In the genomic region with DNA sequence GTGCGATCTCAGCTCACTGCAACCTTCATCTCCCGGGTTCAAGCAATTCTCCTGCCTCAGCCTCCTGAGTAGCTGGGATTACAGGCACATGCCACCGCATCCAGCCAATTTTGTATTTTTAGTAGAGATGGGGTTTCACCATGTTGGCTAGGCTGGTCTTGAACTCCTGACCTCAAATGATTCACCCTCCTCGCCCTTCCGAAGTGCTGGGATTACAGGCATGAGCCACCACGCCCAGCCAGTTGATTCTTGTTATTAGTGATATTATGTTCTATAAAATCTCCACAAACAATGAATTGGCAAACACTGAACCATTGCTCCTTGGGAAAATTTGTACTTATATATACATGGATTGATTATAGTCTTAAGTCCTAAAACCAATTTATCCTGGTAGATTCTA, we compare ENCODE assay signal across 6 cellular contexts. TPM values are rescaled to one million over a fixed set of nuclear protein-coding genes. Genes with fewer than 3 reads are reported as not detected.
DNase-seq lines count a peak whose midpoint lies in the region; ATAC-seq and TF ChIP-seq lines count a peak whose summit lies in the region.
"Not testable (repeated sequence)": the region's sequence is repeated elsewhere in the genome, so short reads cannot be mapped to it uniquely, and the experiment has no call there.

No MANE protein-coding gene starts in this region.

- DNase-seq in HCT116 (ENCODE audit: low read depth, low spot score); neural crest cell (ENCODE audit: low read depth, low spot score): not testable (repeated sequence)
- peak; percentile 72 for DNase-seq in PC-3
- DNase-seq in epithelial cell of esophagus (ENCODE audit: low read depth), result peak; percentile 42
- DNase-seq in fibroblast of peridontal ligament (ENCODE audit: extremely low read depth), result peak; percentile 10

- RAD21 ChIA-PET in HCT116 (lab: Charles Lee; ENCODE audit: low non-redundant PET in 1 of 2, low total read pairs in 2 of 2, uncharacterized antibody in 2 of 2, unreplicated experiment in 2 of 2), result not testable (repeated sequence)

- intact Hi-C loops in HCT116 (cut with micrococcal nuclease), result not testable (repeated sequence)
- intact Hi-C loops in PC-3 (cut with micrococcal nuclease), result loop anchor here (5.0 kb wide), 1 partner anchor 35 kb away; the partner anchor contains the start of gene KLHDC1

- not testable (repeated sequence) for TF ChIP-seq RAD21 in HCT116 (IDR thresholded peaks at IDR 0.05; ENCODE audit: low read depth)

- BruUV-seq in HCT116 (replicated peaks; lab: Mats Ljungman, UMichigan); PC-3 (replicated peaks; lab: Mats Ljungman, UMichigan): not testable (repeated sequence)

- not testable (repeated sequence) for H3K36me3 Mint-ChIP-seq in activated naive CD4-positive, alpha-beta T cell treated with anti-CD3 and anti-CD28 coated beads, Interleukin-2, amount 50 U/mL, for 24 hours; neural crest cell (ENCODE audit: low read depth)

- H4K20me1 ChIP-seq in HCT116 (ENCODE audit: insufficient read depth); PC-3 (ENCODE audit: low read length): not testable (repeated sequence)

- not testable (repeated sequence) for TF ChIP-seq POLR2A in HCT116 (IDR thresholded peaks at IDR 0.05; ENCODE audit: borderline replicate concordance, extremely low read depth, insufficient read depth, insufficient read length)

- not testable (repeated sequence) for TF ChIP-seq CTCF in HCT116 (IDR thresholded peaks at IDR 0.05 in 2 of 3, conservative IDR thresholded peaks at IDR 0.05 in 1 of 3; ENCODE audit: borderline replicate concordance in 1 of 3, insufficient read depth in 1 of 3, low read depth in 2 of 3, low read length in 2 of 3); PC-3 (conservative IDR thresholded peaks at IDR 0.05; ENCODE audit: low read depth, low read length); epithelial cell of esophagus (IDR thresholded peaks at IDR 0.05; ENCODE audit: insufficient read depth, low read depth, low read length, missing control alignments); neural crest cell (conservative IDR thresholded peaks at IDR 0.05)

- H3K4me3 Mint-ChIP-seq in activated naive CD4-positive, alpha-beta T cell treated with anti-CD3 and anti-CD28 coated beads, Interleukin-2, amount 50 U/mL, for 24 hours; neural crest cell: not testable (repeated sequence)

- H3K27me3 Mint-ChIP-seq in activated naive CD4-positive, alpha-beta T cell treated with anti-CD3 and anti-CD28 coated beads, Interleukin-2, amount 50 U/mL, for 24 hours; neural crest cell (ENCODE audit: low read depth): not testable (repeated sequence)

- H2AFZ ChIP-seq in HCT116 (ENCODE audit: low read depth, low read length, poor library complexity, severe bottlenecking); PC-3 (ENCODE audit: low read length): not testable (repeated sequence)

- H3K9me3 Mint-ChIP-seq in activated naive CD4-positive, alpha-beta T cell treated with anti-CD3 and anti-CD28 coated beads, Interleukin-2, amount 50 U/mL, for 24 hours; neural crest cell: not testable (repeated sequence)

- H3K9ac ChIP-seq in HCT116 (ENCODE audit: low read length), result not testable (repeated sequence)
- peak overlapping the region; percentile 20; the same call in 1 of the 2 replicates for H3K9ac ChIP-seq in PC-3 (ENCODE audit: low read length)

- H3K4me2 ChIP-seq in HCT116 (ENCODE audit: low read length) (peak overlapping the region; percentile 36), PC-3 (ENCODE audit: low read length) (peak overlapping the region; percentile 7)

- H3K4me1 ChIP-seq in HCT116 (ENCODE audit: control insufficient read depth in 1 of 2, insufficient read depth in 2 of 2, low read length in 2 of 2), result peaks cover 5 to 23% of the 10 kb centered on the region in 2 experiments; a peak in 3 of 4 replicates
- H3K4me1 ChIP-seq in PC-3 (ENCODE audit: insufficient read depth, low read length), result peaks cover 43% of the 10 kb centered on the region

- ATAC-seq in HCT116 (peak; percentile 57; the same call in 1 of the 2 replicates), PC-3 (peak; percentile 10)

- H3K4me3 ChIP-seq in HCT116 (replicated peaks in 1 of 2; ENCODE audit: low read depth in 1 of 2, low read length in 2 of 2); PC-3 (ENCODE audit: low read length); epithelial cell of esophagus (ENCODE audit: low read length): not testable (repeated sequence)

- peak overlapping the region; percentile 46 for H3K27ac Mint-ChIP-seq in activated naive CD4-positive, alpha-beta T cell treated with anti-CD3 and anti-CD28 coated beads, Interleukin-2, amount 50 U/mL, for 24 hours
- H3K27ac Mint-ChIP-seq in neural crest cell (ENCODE audit: unreplicated experiment), result peak overlapping the region; percentile 75

- POLR2A ChIA-PET in HCT116 (lab: Charles Lee), result not testable (repeated sequence)
- POLR2A ChIA-PET in PC-3 (lab: Charles Lee; ENCODE audit: unreplicated experiment), result interaction anchor here (0.7 kb wide), 1 partner anchor 452 kb away, joined by 3 read pairs; no protein-coding TSS in a partner anchor

- not testable (repeated sequence) for H3K9me2 ChIP-seq in HCT116 (ENCODE audit: insufficient read depth); PC-3 (replicated peaks; ENCODE audit: low read length)

- not testable (repeated sequence) for H3K4me1 Mint-ChIP-seq in activated naive CD4-positive, alpha-beta T cell treated with anti-CD3 and anti-CD28 coated beads, Interleukin-2, amount 50 U/mL, for 24 hours; neural crest cell

- H3K27ac ChIP-seq in HCT116 (ENCODE audit: low read depth, low read length), result not testable (repeated sequence)
- peak overlapping the region; percentile 94 for H3K27ac ChIP-seq in PC-3 (ENCODE audit: low read length)

- H3F3A ChIP-seq in PC-3 (ENCODE audit: low read length, unreplicated experiment), result not testable (repeated sequence)

- not testable (repeated sequence) for H3K36me3 ChIP-seq in HCT116 (ENCODE audit: control insufficient read depth in 1 of 2, insufficient read depth in 2 of 2, low read length in 2 of 2)
- peaks cover 28% of the 10 kb centered on the region for H3K36me3 ChIP-seq in PC-3 (ENCODE audit: low read depth, low read length)

- H3K9me3 ChIP-seq in HCT116 (ENCODE audit: control insufficient read depth in 1 of 2, insufficient read depth in 1 of 2, low read depth in 1 of 2, low read length in 2 of 2); PC-3 (ENCODE audit: low read length): not testable (repeated sequence)

- not testable (repeated sequence) for H3K79me2 ChIP-seq in HCT116 (ENCODE audit: insufficient read depth, low read length); PC-3 (ENCODE audit: low read length)

- CTCF ChIA-PET in HCT116 (lab: Charles Lee); PC-3 (lab: Charles Lee): not testable (repeated sequence)

- not testable (repeated sequence) for H3K27me3 ChIP-seq in HCT116 (ENCODE audit: insufficient read depth, low read length); PC-3 (ENCODE audit: low read length)

RNA-seq across cellular contexts. Expression of gene DNAAF2, which starts 22.5 kb away (rescaled TPM):
- 13.7 TPM for total RNA-seq in HCT116 (2021; ENCODE audit: unreplicated experiment)
- 6.0 and 6.9 TPM in 2 replicates for polyA plus RNA-seq in HCT116 (2012)
- total RNA-seq in PC-3 (2014; rRNA removed), result 23.2 and 31.3 TPM in 2 replicates
- total RNA-seq in neural crest cell, result 18.9 and 20.4 TPM in 2 replicates

RNA-seq across cellular contexts. Expression of gene POLE2, which starts 30.5 kb away (rescaled TPM):
- 24.5 TPM for total RNA-seq in HCT116 (2021; ENCODE audit: unreplicated experiment)
- 10.5 and 15.4 TPM in 2 replicates for polyA plus RNA-seq in HCT116 (2012)
- 26.6 and 38.6 TPM in 2 replicates for total RNA-seq in PC-3 (2014; rRNA removed)
- total RNA-seq in neural crest cell, result 26.8 and 31.5 TPM in 2 replicates

RNA-seq across cellular contexts. Expression of gene KLHDC1, which starts 35.4 kb away (rescaled TPM):
- total RNA-seq in HCT116 (2021; ENCODE audit: unreplicated experiment) (0.98 TPM), PC-3 (2014; rRNA removed) (0.07 and 0.58 TPM in 2 replicates), neural crest cell (2.0 and 2.1 TPM in 2 replicates)
- 0.26 and 0.32 TPM in 2 replicates for polyA plus RNA-seq in HCT116 (2012)

RNA-seq across cellular contexts. Expression of gene MGAT2, which starts 36.9 kb away (rescaled TPM):
- total RNA-seq in HCT116 (2021; ENCODE audit: unreplicated experiment) (22.9 TPM), PC-3 (2014; rRNA removed) (39.5 and 51.4 TPM in 2 replicates), neural crest cell (31.8 and 32.3 TPM in 2 replicates)
- 8.5 and 12.1 TPM in 2 replicates for polyA plus RNA-seq in HCT116 (2012)

RNA-seq across cellular contexts. Expression of gene RPL36AL, which starts 37.1 kb away (rescaled TPM):
- total RNA-seq in HCT116 (2021; ENCODE audit: unreplicated experiment) (212 TPM), PC-3 (2014; rRNA removed) (408 and 411 TPM in 2 replicates), neural crest cell (147 and 151 TPM in 2 replicates)
- polyA plus RNA-seq in HCT116 (2012), result 349 and 403 TPM in 2 replicates
